In the genomic region with DNA sequence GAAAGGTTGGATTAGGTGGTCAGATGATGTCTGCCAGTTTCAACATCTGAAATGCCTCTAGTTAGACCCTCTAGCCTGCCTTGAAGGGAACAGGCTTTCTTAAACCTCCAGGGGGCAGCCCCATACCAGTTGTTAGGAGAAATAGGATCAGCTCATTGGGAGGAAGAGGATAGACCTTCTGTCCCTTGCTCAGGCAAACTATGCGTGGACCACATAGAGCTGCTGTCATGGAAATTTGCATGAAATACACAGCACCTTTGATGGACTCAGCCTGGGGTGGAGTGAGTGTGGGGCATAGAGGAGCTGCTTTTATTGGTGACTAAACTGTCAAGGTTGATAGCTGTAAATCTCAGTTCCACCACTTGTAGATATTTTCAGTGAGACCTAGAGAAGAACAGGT, we compare ENCODE assay signal across 9 cellular contexts. TPM values are rescaled to one million over a fixed set of nuclear protein-coding genes. Genes with fewer than 3 reads are reported as not detected.
DNase-seq lines count a peak whose midpoint lies in the region; TF ChIP-seq lines count a peak whose summit lies in the region.
"Had no signal": no experiment of that assay in that cellular context is flagged by ENCODE, and none has a peak within 500 bp of the region (broad histone marks: within the 10 kb centered on the region; RNA-seq: fewer than 3 reads in every experiment).

No MANE protein-coding gene starts in this region.

- H3K27ac ChIP-seq in A673 (ENCODE audit: low read depth, low read length, poor library complexity, severe bottlenecking): no peak overlapping the region
- H3K27ac ChIP-seq in GM23248: no peak overlapping the region
- H3K27ac ChIP-seq in mesenchymal stem cell (ENCODE audit: low read length, poor library complexity, severe bottlenecking): no peak overlapping the region
- no peak overlapping the region for H3K27ac ChIP-seq in adrenal gland

- H3K27me3 ChIP-seq in A673 (replicated peaks; ENCODE audit: insufficient read depth, low read depth, low read length, poor library complexity) (no peaks in the 10 kb centered on the region), GM23248 (replicated peaks; ENCODE audit: insufficient read depth) (no peaks in the 10 kb centered on the region), mesenchymal stem cell (ENCODE audit: control insufficient read depth in 1 of 2, insufficient read depth in 1 of 2, low read length in 2 of 2) (no peaks in the 10 kb centered on the region), adrenal gland (no peaks in the 10 kb centered on the region)

- no peaks in the 10 kb centered on the region for H3K36me3 ChIP-seq in A673 (ENCODE audit: insufficient read depth, low read length, poor library complexity, severe bottlenecking)
- H3K36me3 ChIP-seq in GM23248 (ENCODE audit: low read depth): no peaks in the 10 kb centered on the region
- H3K36me3 ChIP-seq in mesenchymal stem cell (ENCODE audit: control insufficient read depth in 1 of 2, insufficient read depth in 2 of 2, low read depth in 1 of 2, low read length in 2 of 2): no peaks in the 10 kb centered on the region
- H3K36me3 ChIP-seq in adrenal gland (replicated peaks in 1 of 2): no peaks in the 10 kb centered on the region

- H3K9me2 ChIP-seq in GM23248 (ENCODE audit: insufficient read depth): no peaks in the 10 kb centered on the region

- H4K8ac ChIP-seq in mesenchymal stem cell (ENCODE audit: low read length): no peak overlapping the region

- no peak overlapping the region for H2BK15ac ChIP-seq in mesenchymal stem cell (ENCODE audit: low read depth, poor library complexity, severe bottlenecking)

- DNase-seq in A673 (ENCODE audit: low spot score): peak; percentile 64
- DNase-seq in GM23248: peak; percentile 52
- DNase-seq in SHP77 (lab: John Stamatoyannopoulos, UW): peak; percentile 12 to 46
- DNase-seq in iPS DF 19.7 (ENCODE audit: low read depth, low spot score): peak; percentile 33
- no peak for DNase-seq in mesenchymal stem cell
- DNase-seq in HCEC 1CT: no peak
- no peak for DNase-seq in adrenal gland
- no peak for DNase-seq in RKO (ENCODE audit: low spot score)

- WGBS in GM23248 (ENCODE audit: low coverage in 1 of 2, low lambda C conversion rate in 2 of 2, missing lambda C conversion rate in 2 of 2), 2 experiments: 11 to 18% methylated on average over 1 of the region's 1 CpG
- 57% methylated on average over 1 of the region's 1 CpG for WGBS in mesenchymal stem cell
- WGBS in adrenal gland, 4 donors: 40 to 58% (median 43%) methylated on average over 1 of the region's 1 CpG

- H3K9me3 ChIP-seq in A673 (ENCODE audit: low read depth, low read length, poor library complexity, severe bottlenecking): no peaks in the 10 kb centered on the region
- H3K9me3 ChIP-seq in GM23248 (ENCODE audit: low read depth): no peaks in the 10 kb centered on the region
- no peaks in the 10 kb centered on the region for H3K9me3 ChIP-seq in mesenchymal stem cell (ENCODE audit: control insufficient read depth, low read length)
- no peaks in the 10 kb centered on the region for H3K9me3 ChIP-seq in adrenal gland (replicated peaks in 1 of 3)

- H4K91ac ChIP-seq in mesenchymal stem cell (ENCODE audit: low read length): no peak overlapping the region

- POLR2A ChIA-PET in A673 (lab: Charles Lee; ENCODE audit: low non-redundant PET): no interaction called here

- CTCF ChIA-PET in A673 (lab: Charles Lee): interaction anchor here (1.2 kb wide), 1 partner anchor 493 kb away, joined by 3 read pairs; no protein-coding TSS in a partner anchor

- H3K79me1 ChIP-seq in mesenchymal stem cell (replicated peaks; ENCODE audit: low read length, poor library complexity, severe bottlenecking): no peaks in the 10 kb centered on the region

- H3K18ac ChIP-seq in mesenchymal stem cell (ENCODE audit: low read depth in 1 of 2, low read length in 2 of 2): no peak overlapping the region

- intact Hi-C loops in A673 (cut with micrococcal nuclease; ENCODE audit: unreplicated experiment) (loop anchor here (5.0 kb wide), 1 partner anchor 784 kb away; no protein-coding TSS in a partner anchor), adrenal gland (cut with DNase I) (no loop called here)

- TF ChIP-seq CTCF in A673 (conservative IDR thresholded peaks at IDR 0.05; ENCODE audit: low read depth, low read length): peak; percentile 58
- peak in 3 of 6 experiments; percentile 10 to 22 (median 16) for TF ChIP-seq CTCF in adrenal gland (IDR thresholded peaks at IDR 0.05)

- H2AFZ ChIP-seq in GM23248 (no peak overlapping the region), mesenchymal stem cell (ENCODE audit: low read depth, low read length) (no peak overlapping the region)

- H2AK5ac ChIP-seq in mesenchymal stem cell (ENCODE audit: low read length, severe bottlenecking): no peak overlapping the region

- H2BK12ac ChIP-seq in mesenchymal stem cell (ENCODE audit: low read length in 2 of 2): no peak overlapping the region

- no peak overlapping the region for H3K23ac ChIP-seq in mesenchymal stem cell (ENCODE audit: low read length in 2 of 2)

- H3K4ac ChIP-seq in mesenchymal stem cell (ENCODE audit: low read depth in 1 of 2, low read length in 2 of 2): no peak overlapping the region

- no peaks in the 10 kb centered on the region for H3F3A ChIP-seq in GM23248 (ENCODE audit: insufficient read depth)

- no peaks in the 10 kb centered on the region for H3K79me2 ChIP-seq in GM23248 (ENCODE audit: insufficient read depth)

- no TSS peak for BruUV-seq in A673 (replicated peaks; lab: Mats Ljungman, UMichigan)

- H3K14ac ChIP-seq in mesenchymal stem cell (ENCODE audit: low read length in 2 of 2): no peak overlapping the region

- no peak overlapping the region for H3K4me2 ChIP-seq in GM23248 (ENCODE audit: unreplicated experiment)
- H3K4me2 ChIP-seq in mesenchymal stem cell (ENCODE audit: low read length, poor library complexity, severe bottlenecking): no peak overlapping the region

- H3K4me1 ChIP-seq in A673 (ENCODE audit: insufficient read depth, low read length, poor library complexity, severe bottlenecking): no peaks in the 10 kb centered on the region
- no peaks in the 10 kb centered on the region for H3K4me1 ChIP-seq in GM23248 (ENCODE audit: insufficient read depth)
- no peaks in the 10 kb centered on the region for H3K4me1 ChIP-seq in mesenchymal stem cell (ENCODE audit: control insufficient read depth, insufficient read depth, low read depth, low read length)
- H3K4me1 ChIP-seq in adrenal gland (replicated peaks in 1 of 2): no peaks in the 10 kb centered on the region

- no peak overlapping the region for H2BK120ac ChIP-seq in mesenchymal stem cell (ENCODE audit: low read depth, low read length)

- TF ChIP-seq POLR2A in adrenal gland (IDR thresholded peaks at IDR 0.05): no peak

- H2BK5ac ChIP-seq in mesenchymal stem cell (ENCODE audit: low read depth, low read length, poor library complexity, severe bottlenecking): no peak overlapping the region

- H4K20me1 ChIP-seq in GM23248 (ENCODE audit: insufficient read depth): no peaks in the 10 kb centered on the region

- in situ Hi-C loops in GM23248 (cut with MboI): no loop called here

- H3K4me3 ChIP-seq in A673 (ENCODE audit: low read depth, low read length, poor library complexity, severe bottlenecking): no peak overlapping the region
- H3K4me3 ChIP-seq in GM23248: no peak overlapping the region
- H3K4me3 ChIP-seq in mesenchymal stem cell (ENCODE audit: insufficient read depth in 1 of 2, low read depth in 1 of 2, low read length in 2 of 2): no peak overlapping the region
- no peak overlapping the region for H3K4me3 ChIP-seq in adrenal gland

- H3K9ac ChIP-seq in GM23248: no peak overlapping the region
- H3K9ac ChIP-seq in mesenchymal stem cell (ENCODE audit: low read length): no peak overlapping the region

RNA-seq across cellular contexts. Expression of a gene that starts 38.4 kb away (rescaled TPM):
- total RNA-seq in A673 (2021): not detected in 2 replicates
- total RNA-seq in GM23248 (2014; rRNA removed; shearing (Covaris generic)): not detected in 2 replicates
- polyA plus RNA-seq in GM23248 (2016; fragmentation: Nextera tagmentation; extraction: Ambion mirVana): 0.15 TPM in 1 of 2 replicates, not detected in the other
- 0.18 TPM for polyA plus RNA-seq in mesenchymal stem cell (2013, experiment 1 of 2)
- under 0.01 TPM for polyA plus RNA-seq in mesenchymal stem cell (2013, experiment 2 of 2)
- under 1 TPM in 7 of 8 donors, not detected in 1; 0.07 to 0.94 (median 0.39) TPM for total RNA-seq in adrenal gland
- polyA plus RNA-seq in adrenal gland: 1 to 10 TPM in 2 of 3 donors, under 1 TPM in 1; 0.26 to 1.8 (median 1.4) TPM
- total RNA-seq: T-helper 2 cell treated with Interferon-gamma antibody and Interleukin-4, amounts not matched to agents 100 ng/mL and 5 ng/mL, for 36 hours had no signal

Comparison
In these comparisons a context has a peak if more than half of its experiments do, and no peak if none do; other contexts are left out.
1. DNase-seq: peak in A673 (single experiment), GM23248 (single experiment), SHP77 (2 of 2) and iPS DF 19.7 (single experiment); none in mesenchymal stem cell (single experiment), HCEC 1CT (single experiment), adrenal gland (0 of 7) and RKO (single experiment).